27 cellular contexts compared by ENCODE assay signal in genomic region chr12:43599708-43600107, GRCh38. TPM values are rescaled to one million over a fixed set of nuclear protein-coding genes. Genes with fewer than 3 reads are reported as not detected.
DNase-seq lines count a peak whose midpoint lies in the region; ATAC-seq, FAIRE-seq and TF ChIP-seq lines count a peak whose summit lies in the region.
"Had no signal": no experiment of that assay in that cellular context is flagged by ENCODE, and none has a peak within 500 bp of the region (broad histone marks: within the 10 kb centered on the region; RNA-seq: fewer than 3 reads in every experiment).

No MANE protein-coding gene starts in this region.

- TF ChIP-seq RAD21 in HepG2 (CRISPR knock-in tag; IDR thresholded peaks at IDR 0.05) (no peak), K562 (CRISPR knock-in tag; conservative IDR thresholded peaks at IDR 0.05 in 1 of 2, IDR thresholded peaks at IDR 0.05 in 1 of 2) (no peak)

- CTCF ChIA-PET in HepG2 (lab: Yijun Ruan, JAX; ENCODE audit: low intra/inter-chr PET ratio, low total read pairs), result no interaction called here
- CTCF ChIA-PET in K562 (lab: Yijun Ruan, JAX; ENCODE audit: low intra/inter-chr PET ratio), result no interaction called here

- no peak overlapping the region for H3K27ac Mint-ChIP-seq in neural progenitor cell
- H3K27ac Mint-ChIP-seq: CD14-positive monocyte; CD4-positive, alpha-beta memory T cell; CD4-positive, CD25-positive, alpha-beta regulatory T cell; CD8-positive, alpha-beta memory T cell had no signal

- peaks cover 3% of the 10 kb centered on the region for H3K4me1 Mint-ChIP-seq in neural progenitor cell
- H3K4me1 Mint-ChIP-seq: CD14-positive monocyte; CD4-positive, alpha-beta memory T cell; CD4-positive, CD25-positive, alpha-beta regulatory T cell; CD8-positive, alpha-beta memory T cell had no signal

- no peaks in the 10 kb centered on the region for H3K9me3 Mint-ChIP-seq in neural progenitor cell
- H3K9me3 Mint-ChIP-seq: CD8-positive, alpha-beta memory T cell had no signal

- no peaks in the 10 kb centered on the region for H3K36me3 ChIP-seq in HepG2 (replicated peaks in 1 of 2; ENCODE audit: control insufficient read depth in 1 of 2, insufficient read depth in 2 of 2, low read length in 2 of 2)
- no peaks in the 10 kb centered on the region for H3K36me3 ChIP-seq in right lobe of liver
- no peaks in the 10 kb centered on the region for H3K36me3 ChIP-seq in K562 (ENCODE audit: control insufficient read depth, insufficient read depth, low read length)
- H3K36me3 ChIP-seq in neural progenitor cell, result no peaks in the 10 kb centered on the region
- H3K36me3 ChIP-seq: BE2C, BLaER1 had no signal

- DNase-seq in HepG2 (ENCODE audit: low spot score) (no peak), right lobe of liver (no peak), K562 (ENCODE audit: extremely low read depth in 1 of 4, low spot score in 3 of 4) (no peak), neural progenitor cell (ENCODE audit: low spot score) (no peak)
- DNase-seq: ACHN; BE2C; C1 segment of cervical spinal cord; CD4-positive, alpha-beta memory T cell; CD4-positive, CD25-positive, alpha-beta regulatory T cell; CD8-positive, alpha-beta memory T cell; COR-L47; DMS 273 treated with DMSO at 0.1 percent for 48 hours; DMS153; DMS53; DMS79; DND-41; EL; GDM1 had no signal

- H3K4me1 ChIP-seq in HepG2 (ENCODE audit: insufficient read depth, low read length) (no peaks in the 10 kb centered on the region), right lobe of liver (no peaks in the 10 kb centered on the region), K562 (replicated peaks in 1 of 2; ENCODE audit: control insufficient read depth in 2 of 2, insufficient read depth in 2 of 2, low read length in 2 of 2) (no peaks in the 10 kb centered on the region), neural progenitor cell (peaks cover 6% of the 10 kb centered on the region)
- H3K4me1 ChIP-seq: BE2C, BLaER1 had no signal

- H3K27ac ChIP-seq in HepG2 (ENCODE audit: extremely low read length, insufficient read depth, low read length) (no peak overlapping the region), right lobe of liver (no peak overlapping the region), K562 (ENCODE audit: extremely low read depth, low read depth, low read length) (no peak overlapping the region), neural progenitor cell (no peak overlapping the region)
- H3K27ac ChIP-seq: 22Rv1, BLaER1 had no signal

- H4K20me1 ChIP-seq in HepG2 (ENCODE audit: insufficient read depth, low read length) (no peaks in the 10 kb centered on the region), K562 (replicated peaks; ENCODE audit: control insufficient read depth, insufficient read depth, low read length) (no peaks in the 10 kb centered on the region), neural progenitor cell (ENCODE audit: low read depth) (no peaks in the 10 kb centered on the region)
- H4K20me1 ChIP-seq: BLaER1 had no signal

- ATAC-seq in HepG2 (no peak), right lobe of liver (no peak), K562 (no peak), GM18861 (IDR thresholded peaks at IDR 0.05; ENCODE audit: unreplicated experiment) (no peak)
- ATAC-seq: GM12878 had no signal

- FAIRE-seq in HepG2 (lab: Jason Lieb, UNC) (no peak), K562 (lab: Jason Lieb, UNC) (no peak)
- FAIRE-seq: GM12878, GM12892, GM18507, GM19239 had no signal

- no peak overlapping the region for H3K4me2 ChIP-seq in HepG2 (ENCODE audit: low read depth, low read length)
- H3K4me2 ChIP-seq in K562 (ENCODE audit: insufficient read depth, low read length), result no peak overlapping the region
- no peak overlapping the region for H3K4me2 ChIP-seq in neural progenitor cell
- H3K4me2 ChIP-seq: BLaER1 had no signal

- POLR2A ChIA-PET in HepG2 (lab: Yijun Ruan, JAX), result no interaction called here
- POLR2A ChIA-PET in K562 (lab: Yijun Ruan, JAX), result no interaction called here

- BruUV-seq in HepG2 (replicated peaks; lab: Mats Ljungman, UMichigan) (no TSS peak), K562 (replicated peaks; lab: Mats Ljungman, UMichigan) (no TSS peak)

- TF ChIP-seq POLR2A in HepG2 (IDR thresholded peaks at IDR 0.05; ENCODE audit: insufficient read depth in 1 of 2, low read depth in 2 of 2, low read length in 2 of 2) (no peak), right lobe of liver (IDR thresholded peaks at IDR 0.05) (no peak), K562 (conservative IDR thresholded peaks at IDR 0.05) (no peak)

- in situ Hi-C loops in HepG2 (cut with HindIII; ENCODE audit: extremely low pct_ligation_motif_present, low pct_unique_long_range_greater_than_20kb), result no loop called here
- in situ Hi-C loops in K562 (cut with MboI), result no loop called here

- H3K4me3 ChIP-seq in HepG2 (replicated peaks in 1 of 3; ENCODE audit: insufficient read depth in 1 of 3, low read depth in 2 of 3, low read length in 3 of 3) (no peak overlapping the region), right lobe of liver (no peak overlapping the region), K562 (no peak overlapping the region), neural progenitor cell (no peak overlapping the region)
- H3K4me3 ChIP-seq: BLaER1, GM12878 had no signal

- TF ChIP-seq EP300 in HepG2 (IDR thresholded peaks at IDR 0.05; ENCODE audit: low read depth in 2 of 2, low read length in 2 of 2) (no peak), HepG2 (CRISPR knock-in tag; IDR thresholded peaks at IDR 0.05; ENCODE audit: borderline replicate concordance) (no peak), K562 (IDR thresholded peaks at IDR 0.05; ENCODE audit: low read length) (no peak)

- H3K9ac ChIP-seq in HepG2 (ENCODE audit: insufficient read depth, low read depth, low read length), result no peak overlapping the region
- no peak overlapping the region for H3K9ac ChIP-seq in K562 (ENCODE audit: insufficient read depth in 1 of 2, low read depth in 2 of 2, low read length in 2 of 2)
- H3K9ac ChIP-seq in neural progenitor cell, result no peak overlapping the region
- H3K9ac ChIP-seq: BLaER1 had no signal

- no peak overlapping the region for H3K4me3 Mint-ChIP-seq in neural progenitor cell
- H3K4me3 Mint-ChIP-seq: CD14-positive monocyte; CD4-positive, alpha-beta memory T cell; CD4-positive, CD25-positive, alpha-beta regulatory T cell; CD8-positive, alpha-beta memory T cell had no signal

- H2AFZ ChIP-seq in HepG2 (ENCODE audit: low read length), result no peak overlapping the region
- no peak overlapping the region for H2AFZ ChIP-seq in K562 (ENCODE audit: low read depth, low read length)
- H2AFZ ChIP-seq in neural progenitor cell (replicated peaks), result no peak overlapping the region

- intact Hi-C loops in HepG2 (cut with micrococcal nuclease; ENCODE audit: unreplicated experiment), result no loop called here
- intact Hi-C loops in right lobe of liver (cut with DNase I), result no loop called here
- intact Hi-C loops in K562 (cut with micrococcal nuclease), result no loop called here

- H3K27me3 ChIP-seq in HepG2 (ENCODE audit: control insufficient read depth in 1 of 2, insufficient read depth in 2 of 2, low read length in 2 of 2) (no peaks in the 10 kb centered on the region), right lobe of liver (no peaks in the 10 kb centered on the region), K562 (ENCODE audit: control insufficient read depth in 2 of 2, insufficient read depth in 2 of 2, low read length in 2 of 2) (no peaks in the 10 kb centered on the region), neural progenitor cell (no peaks in the 10 kb centered on the region)
- H3K27me3 ChIP-seq: BE2C, BLaER1 had no signal

- 0% methylated on average over 1 of the region's 1 CpG for WGBS in HepG2 (ENCODE audit: low lambda C conversion rate)
- WGBS in right lobe of liver (ENCODE audit: insufficient coverage, low coverage, low lambda C conversion rate, missing lambda C conversion rate), result 50% methylated on average over 1 of the region's 1 CpG
- 0% methylated on average over 1 of the region's 1 CpG for WGBS in K562 (ENCODE audit: insufficient coverage, low coverage, missing lambda C conversion rate)

- no peaks in the 10 kb centered on the region for H3K27me3 Mint-ChIP-seq in neural progenitor cell (ENCODE audit: insufficient read depth, low read depth)
- H3K27me3 Mint-ChIP-seq: CD4-positive, CD25-positive, alpha-beta regulatory T cell had no signal

- H3K36me3 Mint-ChIP-seq in neural progenitor cell, result no peaks in the 10 kb centered on the region
- H3K36me3 Mint-ChIP-seq: CD14-positive monocyte; CD4-positive, alpha-beta memory T cell; CD4-positive, CD25-positive, alpha-beta regulatory T cell; CD8-positive, alpha-beta memory T cell had no signal

- H3K9me3 ChIP-seq in HepG2 (ENCODE audit: low read length) (no peaks in the 10 kb centered on the region), right lobe of liver (no peaks in the 10 kb centered on the region), K562 (replicated peaks; ENCODE audit: control insufficient read depth, insufficient read depth, low read depth, low read length) (no peaks in the 10 kb centered on the region), neural progenitor cell (ENCODE audit: low read depth) (no peaks in the 10 kb centered on the region)
- H3K9me3 ChIP-seq: BE2C, BLaER1 had no signal

- no peaks in the 10 kb centered on the region for H3K9me1 ChIP-seq in K562 (ENCODE audit: control insufficient read depth, insufficient read depth, low read length)

- no peaks in the 10 kb centered on the region for H3K79me2 ChIP-seq in HepG2 (ENCODE audit: insufficient read depth, low read length)
- H3K79me2 ChIP-seq in K562 (ENCODE audit: control insufficient read depth, insufficient read depth, low read length), result no peaks in the 10 kb centered on the region
- H3K79me2 ChIP-seq in neural progenitor cell (ENCODE audit: low read depth), result no peaks in the 10 kb centered on the region

- no peaks in the 10 kb centered on the region for H3F3A ChIP-seq in neural progenitor cell (ENCODE audit: low read depth)

- no peak for TF ChIP-seq CTCF in HepG2 (CRISPR knock-in tag; IDR thresholded peaks at IDR 0.05)
- no peak for TF ChIP-seq CTCF in right lobe of liver (IDR thresholded peaks at IDR 0.05)
- no peak for TF ChIP-seq CTCF in K562 (IDR thresholded peaks at IDR 0.05 in 2 of 3, conservative IDR thresholded peaks at IDR 0.05 in 1 of 3; ENCODE audit: insufficient read depth in 2 of 3, low read depth in 1 of 3, low read length in 3 of 3)
- TF ChIP-seq CTCF in neural progenitor cell (IDR thresholded peaks at IDR 0.05), result no peak

RNA-seq across cellular contexts. Expression of gene ADAMTS20, which starts 47.7 kb away (rescaled TPM):
- total RNA-seq in HepG2 (2016; rRNA removed; fragmentation: Illumina TruSeq; extraction: Trizol), result not detected in 2 replicates
- total RNA-seq in HepG2 (2016; cell fraction: cytosol; rRNA removed; fragmentation: Illumina TruSeq; extraction: Trizol; ENCODE audit: low read depth), result not detected in 2 replicates
- total RNA-seq in HepG2 (2016; cell fraction: insoluble cytoplasmic fraction; rRNA removed; fragmentation: Illumina TruSeq; extraction: Trizol), result not detected in 2 replicates
- not detected in 2 replicates for total RNA-seq in HepG2 (2016; cell fraction: membrane; rRNA removed; fragmentation: Illumina TruSeq; extraction: Trizol)
- total RNA-seq in HepG2 (2016; cell fraction: nucleus; rRNA removed; fragmentation: Illumina TruSeq; extraction: Trizol), result not detected in 2 replicates
- polyA plus RNA-seq in HepG2 (2011; rRNA removed), result not detected in 2 replicates
- not detected in 2 replicates for polyA plus RNA-seq in HepG2 (2011; cell fraction: cytosol; rRNA removed)
- polyA plus RNA-seq in HepG2 (2011; cell fraction: nucleus; rRNA removed), result 0.05 TPM in 1 of 2 replicates, not detected in the other
- not detected in 2 replicates for polyA plus RNA-seq in HepG2 (2012)
- not detected in 2 replicates for polyA plus RNA-seq in HepG2 (2016; cell fraction: cytosol; fragmentation: Illumina TruSeq; extraction: Trizol; ENCODE audit: low read depth)
- not detected in 2 replicates for polyA plus RNA-seq in HepG2 (2016; cell fraction: insoluble cytoplasmic fraction; fragmentation: Illumina TruSeq; extraction: Trizol; ENCODE audit: low read depth)
- not detected in 2 replicates for polyA plus RNA-seq in HepG2 (2016; cell fraction: membrane; fragmentation: Illumina TruSeq; extraction: Trizol; ENCODE audit: low read depth)
- not detected in 2 replicates for polyA plus RNA-seq in HepG2 (2016; cell fraction: nucleus; fragmentation: Illumina TruSeq; extraction: Trizol; ENCODE audit: insufficient read depth, low read depth)
- not detected in 2 replicates for polyA minus RNA-seq in HepG2 (2011; rRNA and poly(A)+ RNA removed; ENCODE audit: low replicate concordance)
- polyA minus RNA-seq in HepG2 (2011; cell fraction: cytosol; rRNA and poly(A)+ RNA removed), result not detected in 2 replicates
- not detected in 2 replicates for polyA minus RNA-seq in HepG2 (2011; cell fraction: nucleus; rRNA and poly(A)+ RNA removed)
- total RNA-seq in right lobe of liver, result not detected
- total RNA-seq in K562 (2011; cell fraction: chromatin; rRNA removed; ENCODE audit: low replicate concordance), result 1.3 and 1.9 TPM in 2 replicates
- 0.66 and 0.67 TPM in 2 replicates for total RNA-seq in K562 (2011; cell fraction: nucleolus; rRNA removed)
- total RNA-seq in K562 (2011; cell fraction: nucleoplasm; rRNA removed), result 0.51 and 0.99 TPM in 2 replicates
- 0.05 TPM in 1 of 2 replicates, not detected in the other for total RNA-seq in K562 (2014; rRNA removed)
- not detected in 2 replicates for total RNA-seq in K562 (2014; rRNA removed; fragmentation: Illumina TruSeq; extraction: Trizol)
- 0.04 and 0.07 TPM in 2 replicates for total RNA-seq in K562 (2015; rRNA removed; fragmentation: Illumina TruSeq; extraction: Trizol)
- 0.09 TPM in 1 of 2 replicates, not detected in the other for total RNA-seq in K562 (2021)
- 0.50 and 0.84 TPM in 2 replicates for polyA plus RNA-seq in K562 (2011; rRNA removed)
- polyA plus RNA-seq in K562 (2011; cell fraction: cytosol; rRNA removed), result 0.07 and 0.27 TPM in 2 replicates
- 1.9 and 2.9 TPM in 2 replicates for polyA plus RNA-seq in K562 (2011; cell fraction: nucleus; rRNA removed)
- 0.05 and 0.08 TPM in 2 replicates for polyA plus RNA-seq in K562 (2012)
- polyA plus RNA-seq in K562 (2014; fragmentation: Illumina TruSeq; extraction: Trizol), result 0.06 TPM in 2 replicates
- under 1 TPM in 1 of 2 experiments, not detected in 1; 0.01 TPM for polyA plus RNA-seq in K562 (2014; fragmentation: Nextera tagmentation; extraction: Ambion mirVana)
- polyA plus RNA-seq in K562 (2014; rRNA removed), result 0.09 TPM in 1 of 2 replicates, not detected in the other
- polyA minus RNA-seq in K562 (2011; rRNA and poly(A)+ RNA removed), result 1.1 and 1.7 TPM in 2 replicates
- 0.48 and 0.55 TPM in 2 replicates for polyA minus RNA-seq in K562 (2011; cell fraction: cytosol; rRNA and poly(A)+ RNA removed)
- polyA minus RNA-seq in K562 (2011; cell fraction: nucleus; rRNA and poly(A)+ RNA removed), result 1.6 and 3.2 TPM in 2 replicates
- 8.6 and 10.9 TPM in 2 replicates for total RNA-seq in neural progenitor cell (ENCODE audit: low replicate concordance)
- total RNA-seq: CD4-positive, alpha-beta memory T cell; CD4-positive, CD25-positive, alpha-beta regulatory T cell; CD8-positive, alpha-beta memory T cell; GM12878 had no signal
- polyA plus RNA-seq: AG04450; CD14-positive monocyte; CD4-positive, alpha-beta memory T cell; CD4-positive, CD25-positive, alpha-beta regulatory T cell; CD8-positive, alpha-beta memory T cell had no signal

Comparison
In these comparisons a context has a peak if more than half of its experiments do, and no peak if none do; other contexts are left out.
1. Of the 241 proteins assayed by ChIP-seq in both HepG2 and K562: peak only in HepG2: none; only in K562: MAFG; in both: MAFF and MAFK; in neither: 238.